In genomic region chr20:33442136-33443005, GRCh38 we compare ENCODE assay signal across 8 cellular contexts. TPM values are rescaled to one million over a fixed set of nuclear protein-coding genes. Genes with fewer than 3 reads are reported as not detected.
DNase-seq lines count a peak whose midpoint lies in the region; ATAC-seq and TF ChIP-seq lines count a peak whose summit lies in the region.

No MANE protein-coding gene starts in this region.

- no peak for TF ChIP-seq CTCF in HFF-Myc (IDR thresholded peaks at IDR 0.05; ENCODE audit: low read depth, low read length, missing control alignments)

- no CpG with 5 or more reads among the region's 9 CpGs for WGBS in mesendoderm (ENCODE audit: extremely low coverage, insufficient coverage, low lambda C conversion rate)

- no peak overlapping the region for H2BK120ac ChIP-seq in mesendoderm (ENCODE audit: low read depth, low read length)

- DNase-seq in HFF-Myc (ENCODE audit: extremely low read depth, low read depth), result no peak
- no peak for DNase-seq in activated CD4-positive, alpha-beta memory T cell treated with anti-CD3 and anti-CD28 coated beads for 36 hours
- DNase-seq in left ventricle myocardium superior, result peak; percentile 45
- DNase-seq in stimulated activated effector memory CD8-positive, alpha-beta T cell treated with anti-CD3 and anti-CD28 coated beads, Interleukin-12 subunit alpha, Interleukin-12 subunit beta, amount 100 ng/mL, for 72 hours (ENCODE audit: low spot score in 2 of 2), result peak in 1 of 2 donors; percentile 50
- DNase-seq in amygdala (lab: John Stamatoyannopoulos, UW), result no peak
- DNase-seq in mesendoderm, result no peak

- no peak overlapping the region for H2AK5ac ChIP-seq in mesendoderm (ENCODE audit: low read length)

- H2BK15ac ChIP-seq in mesendoderm (replicated peaks; ENCODE audit: low read depth), result no peak overlapping the region

- peak overlapping the region; percentile 53; the same call in 1 of the 2 replicates for H3K4me3 ChIP-seq in HFF-Myc (replicated peaks; ENCODE audit: low read depth, low read length)
- no peak overlapping the region for H3K4me3 ChIP-seq in mesendoderm (ENCODE audit: low read length)

- H4K5ac ChIP-seq in mesendoderm (ENCODE audit: low read length), result no peak overlapping the region

- no peak overlapping the region for H3K4ac ChIP-seq in mesendoderm (ENCODE audit: low read depth, low read length)

- H3K27me3 ChIP-seq in mesendoderm (ENCODE audit: insufficient read depth, low read length, poor library complexity), result no peaks in the 10 kb centered on the region

- H3K18ac ChIP-seq in mesendoderm (ENCODE audit: low read length), result no peak overlapping the region

- no peaks in the 10 kb centered on the region for H3K36me3 Mint-ChIP-seq in activated CD4-positive, alpha-beta memory T cell treated with anti-CD3 and anti-CD28 coated beads for 36 hours
- peaks cover 6% of the 10 kb centered on the region for H3K36me3 Mint-ChIP-seq in stimulated activated effector memory CD8-positive, alpha-beta T cell treated with anti-CD3 and anti-CD28 coated beads, Interleukin-12 subunit alpha, Interleukin-12 subunit beta, amount 100 ng/mL, for 72 hours

- H3K4me2 ChIP-seq in mesendoderm (ENCODE audit: low read length), result no peak overlapping the region

- no peaks in the 10 kb centered on the region for H3K36me3 ChIP-seq in mesendoderm (ENCODE audit: control insufficient read depth, insufficient read depth, low read length)

- H3K4me3 Mint-ChIP-seq in activated CD4-positive, alpha-beta memory T cell treated with anti-CD3 and anti-CD28 coated beads for 36 hours, result peak overlapping the region; percentile 69
- peak overlapping the region; percentile 91 for H3K4me3 Mint-ChIP-seq in stimulated activated effector memory CD8-positive, alpha-beta T cell treated with anti-CD3 and anti-CD28 coated beads, Interleukin-12 subunit alpha, Interleukin-12 subunit beta, amount 100 ng/mL, for 72 hours

- H2BK5ac ChIP-seq in mesendoderm (ENCODE audit: low read length), result no peak overlapping the region

- peaks cover 3% of the 10 kb centered on the region for H3K4me1 ChIP-seq in mesendoderm (ENCODE audit: control insufficient read depth, low read depth, low read length)

- no peak overlapping the region for H3K27ac Mint-ChIP-seq in activated CD4-positive, alpha-beta memory T cell treated with anti-CD3 and anti-CD28 coated beads for 36 hours
- no peak overlapping the region for H3K27ac Mint-ChIP-seq in stimulated activated effector memory CD8-positive, alpha-beta T cell treated with anti-CD3 and anti-CD28 coated beads, Interleukin-12 subunit alpha, Interleukin-12 subunit beta, amount 100 ng/mL, for 72 hours

- no peaks in the 10 kb centered on the region for H3K9me3 Mint-ChIP-seq in activated CD4-positive, alpha-beta memory T cell treated with anti-CD3 and anti-CD28 coated beads for 36 hours
- H3K9me3 Mint-ChIP-seq in stimulated activated effector memory CD8-positive, alpha-beta T cell treated with anti-CD3 and anti-CD28 coated beads, Interleukin-12 subunit alpha, Interleukin-12 subunit beta, amount 100 ng/mL, for 72 hours, result no peaks in the 10 kb centered on the region

- peaks cover 17% of the 10 kb centered on the region for H3K4me1 Mint-ChIP-seq in activated CD4-positive, alpha-beta memory T cell treated with anti-CD3 and anti-CD28 coated beads for 36 hours (ENCODE audit: low read depth)
- H3K4me1 Mint-ChIP-seq in stimulated activated effector memory CD8-positive, alpha-beta T cell treated with anti-CD3 and anti-CD28 coated beads, Interleukin-12 subunit alpha, Interleukin-12 subunit beta, amount 100 ng/mL, for 72 hours, result peaks cover 30% of the 10 kb centered on the region

- no peaks in the 10 kb centered on the region for H3K27me3 Mint-ChIP-seq in activated CD4-positive, alpha-beta memory T cell treated with anti-CD3 and anti-CD28 coated beads for 36 hours

- intact Hi-C loops in activated CD4-positive, alpha-beta memory T cell treated with anti-CD3 and anti-CD28 coated beads for 36 hours (cut with micrococcal nuclease), result loop anchor here (1.0 to 5.0 kb wide), 4 partner anchors 41 to 290 kb away; partner anchors contain the start of genes ACTL10, CBFA2T2, CDK5RAP1 and ZNF341
- intact Hi-C loops in left ventricle myocardium superior (cut with micrococcal nuclease), result no loop called here

- ATAC-seq in left ventricle myocardium superior, result peak; percentile 3
- no peak for ATAC-seq in stimulated activated effector memory CD8-positive, alpha-beta T cell treated with anti-CD3 and anti-CD28 coated beads, Interleukin-12 subunit alpha, Interleukin-12 subunit beta, amount 100 ng/mL, for 72 hours
- ATAC-seq in HG02938 (IDR thresholded peaks at IDR 0.05; ENCODE audit: unreplicated experiment), result no peak
- ATAC-seq in HG03354 (IDR thresholded peaks at IDR 0.05; ENCODE audit: poor library complexity, severe bottlenecking, unreplicated experiment), result no peak

- no peak overlapping the region for H3K56ac ChIP-seq in mesendoderm (ENCODE audit: low read length)

- CTCF ChIA-PET in activated CD4-positive, alpha-beta memory T cell treated with anti-CD3 and anti-CD28 coated beads for 36 hours (lab: Charles Lee), result interaction anchor here (1.2 to 2.9 kb wide), 4 partner anchors 15 to 237 kb away, joined by 3 to 17 read pairs (median 3); partner anchors contain the start of gene ACTL10

- H3K27ac ChIP-seq in mesendoderm (ENCODE audit: low read depth, low read length), result no peak overlapping the region

- no peaks in the 10 kb centered on the region for H3K79me1 ChIP-seq in mesendoderm (ENCODE audit: low read length)

- H3K79me2 ChIP-seq in mesendoderm (ENCODE audit: control insufficient read depth, insufficient read depth, low read length), result no peaks in the 10 kb centered on the region

- POLR2A ChIA-PET in activated CD4-positive, alpha-beta memory T cell treated with anti-CD3 and anti-CD28 coated beads for 36 hours (lab: Charles Lee), result interaction anchor here (0.8 to 2.5 kb wide), 2 partner anchors 48 to 224 kb away, joined by 3 to 9 read pairs; partner anchors contain the start of genes ACTL10 and CBFA2T2

- H3K9ac ChIP-seq in mesendoderm (ENCODE audit: low read length), result no peak overlapping the region

- no peak overlapping the region for H3K23ac ChIP-seq in mesendoderm (ENCODE audit: low read length)

- H4K8ac ChIP-seq in mesendoderm (ENCODE audit: low read depth, low read length), result no peak overlapping the region

RNA-seq across cellular contexts. Expression of gene SNTA1, which starts 1.2 kb away (rescaled TPM):
- 1 to 10 TPM; 5.6 to 5.7 TPM for total RNA-seq in activated CD4-positive, alpha-beta memory T cell treated with anti-CD3 and anti-CD28 coated beads for 36 hours
- total RNA-seq in left ventricle myocardium superior, result 226 TPM
- 2.2 TPM for polyA plus RNA-seq in mesendoderm (2013, experiment 1 of 2)
- polyA plus RNA-seq in mesendoderm (2013, experiment 2 of 2), result 2.7 TPM

RNA-seq across cellular contexts. Expression of gene CDK5RAP1, which starts 41.1 kb away (rescaled TPM):
- total RNA-seq in activated CD4-positive, alpha-beta memory T cell treated with anti-CD3 and anti-CD28 coated beads for 36 hours, result 10 to 100 TPM; 39.6 to 40.3 TPM
- total RNA-seq in left ventricle myocardium superior, result 20.6 TPM
- polyA plus RNA-seq in mesendoderm (2013, experiment 1 of 2), result 23.9 TPM
- polyA plus RNA-seq in mesendoderm (2013, experiment 2 of 2), result 22.7 TPM

RNA-seq across cellular contexts. Expression of gene CBFA2T2, which starts 47.5 kb away (rescaled TPM):
- total RNA-seq in activated CD4-positive, alpha-beta memory T cell treated with anti-CD3 and anti-CD28 coated beads for 36 hours, result 10 to 100 TPM; 10.9 to 12.9 TPM
- 10.2 TPM for total RNA-seq in left ventricle myocardium superior
- 4.0 TPM for polyA plus RNA-seq in mesendoderm (2013, experiment 1 of 2)
- polyA plus RNA-seq in mesendoderm (2013, experiment 2 of 2), result 4.2 TPM

Comparison
In these comparisons a context has a peak if more than half of its experiments do, and no peak if none do; other contexts are left out.
1. RNA of gene SNTA1, which starts 1.2 kb away (total RNA-seq): 226 TPM in left ventricle myocardium superior (single experiment); 5.6 to 5.7 TPM in activated CD4-positive, alpha-beta memory T cell treated with anti-CD3 and anti-CD28 coated beads for 36 hours; every median in the first group is over 10 times any median in the second.